In genomic region chr1:233294991-233295774, GRCh38 we compare ENCODE assay signal across 8 cellular contexts. TPM values are rescaled to one million over a fixed set of nuclear protein-coding genes. Genes with fewer than 3 reads are reported as not detected.
DNase-seq lines count a peak whose midpoint lies in the region; ATAC-seq, FAIRE-seq and TF ChIP-seq lines count a peak whose summit lies in the region.

Gene PCNX2, minus strand, starts transcription at chr1:233295725. Its CDS starts 247 bp downstream, at chr1:233295478.

- H3K4me3 Mint-ChIP-seq in activated CD4-positive, alpha-beta T cell treated with anti-CD3 and anti-CD28 coated beads, Interleukin-2, amount 10 ng/mL, durations not matched to agents 24 days and 14 days = peak within 1 kb of the TSS; percentile 97

- FAIRE-seq in A549 (lab: Jason Lieb, UNC) = no peak

- DNase-seq in A549 (ENCODE audit: low read depth in 1 of 2, low spot score in 1 of 2) = peak; percentile 62 to 88
- peak; percentile 44 for DNase-seq in NCI-H2196 treated with DMSO at 0.1 percent for 48 hours (lab: John Stamatoyannopoulos, UW; ENCODE audit: unreplicated experiment)
- peak; percentile 89 for DNase-seq in activated CD4-positive, alpha-beta T cell treated with anti-CD3 and anti-CD28 coated beads, Interleukin-2, amount 10 ng/mL, durations not matched to agents 24 days and 14 days
- DNase-seq in dermis blood vessel endothelial cell = peak; percentile 66
- peak; percentile 60 for DNase-seq in lung (ENCODE audit: low spot score)
- DNase-seq in stimulated activated CD8-positive, alpha-beta memory T cell treated with anti-CD3 and anti-CD28 coated beads, Interleukin-12 subunit alpha, Interleukin-12 subunit beta, amount 100 ng/mL, for 1 hour (ENCODE audit: low read depth) = peak; percentile 38

- H3K4me1 ChIP-seq in A549 = peaks cover 50% of the 10 kb centered on the region
- peaks cover 0 to 5% of the 10 kb centered on the region in 2 donors for H3K4me1 ChIP-seq in lung (ENCODE audit: control insufficient read depth in 2 of 2, insufficient read depth in 2 of 2, low read length in 2 of 2)

- H3K4me2 ChIP-seq in A549 = peak within 1 kb of the TSS; percentile 79

- H3K4me3 ChIP-seq in A549 = peak within 1 kb of the TSS; percentile 92
- H3K4me3 ChIP-seq in lung = peak within 1 kb of the TSS; percentile 28

- H3K9me3 ChIP-seq in A549 (no peaks in the 10 kb centered on the region), lung (ENCODE audit: control insufficient read depth in 2 of 2, insufficient read depth in 1 of 2, low read length in 1 of 2) (no peaks in the 10 kb centered on the region)

- POLR2A ChIA-PET in A549 (lab: Yijun Ruan, JAX) = no interaction called here

- H3K9me3 Mint-ChIP-seq in activated CD4-positive, alpha-beta T cell treated with anti-CD3 and anti-CD28 coated beads, Interleukin-2, amount 10 ng/mL, durations not matched to agents 24 days and 14 days = no peaks in the 10 kb centered on the region

- TF ChIP-seq RAD21 in A549 (conservative IDR thresholded peaks at IDR 0.05 in 1 of 2, IDR thresholded peaks at IDR 0.05 in 1 of 2) = no peak; a peak in 1 of 5 replicates

- CTCF ChIA-PET in A549 (lab: Yijun Ruan, JAX) = interaction anchor here (0.6 to 1.8 kb wide), 3 partner anchors 18 to 781 kb away, joined by 3 to 4 read pairs (median 3); no protein-coding TSS in a partner anchor

- peaks cover 33% of the 10 kb centered on the region for H3K4me1 Mint-ChIP-seq in activated CD4-positive, alpha-beta T cell treated with anti-CD3 and anti-CD28 coated beads, Interleukin-2, amount 10 ng/mL, durations not matched to agents 24 days and 14 days

- TF ChIP-seq CTCF in A549 (IDR thresholded peaks at IDR 0.05) (no peak), lung (IDR thresholded peaks at IDR 0.05; ENCODE audit: control extremely low read depth, extremely low read depth) (no peak)

- 2% methylated on average over 28 of the region's 57 CpGs for WGBS in A549 (ENCODE audit: missing lambda C conversion rate)
- WGBS in lung, 2 donors = 3% methylated on average over 21 to 57 of the region's 57 CpGs

- peak; percentile 72 for TF ChIP-seq POLR2A in A549 (IDR thresholded peaks at IDR 0.05; ENCODE audit: low read length)

- H3K27ac Mint-ChIP-seq in activated CD4-positive, alpha-beta T cell treated with anti-CD3 and anti-CD28 coated beads, Interleukin-2, amount 10 ng/mL, durations not matched to agents 24 days and 14 days = peak within 1 kb of the TSS; percentile 90

- H3K27me3 ChIP-seq in lung (ENCODE audit: control insufficient read depth, insufficient read depth) = no peaks in the 10 kb centered on the region

- ATAC-seq in A549 (peak; percentile 90 to 91), GM18861 (IDR thresholded peaks at IDR 0.05; ENCODE audit: unreplicated experiment) (peak; percentile 78), HG03066 (IDR thresholded peaks at IDR 0.05; ENCODE audit: low read depth, unreplicated experiment) (peak; percentile 77), lung (ENCODE audit: insufficient read depth, low FRiP score) (peak; percentile 76)

- no peaks in the 10 kb centered on the region for H3K36me3 ChIP-seq in lung (ENCODE audit: control insufficient read depth in 2 of 2, insufficient read depth in 2 of 2, low read length in 2 of 2)

- intact Hi-C loops in activated CD4-positive, alpha-beta T cell treated with anti-CD3 and anti-CD28 coated beads, Interleukin-2, amount 10 ng/mL, durations not matched to agents 24 days and 14 days (cut with micrococcal nuclease) = loop anchor here (1.0 to 10.0 kb wide), 4 partner anchors 13 to 344 kb away; partner anchors contain the start of gene MAP3K21

- H3K27me3 Mint-ChIP-seq in activated CD4-positive, alpha-beta T cell treated with anti-CD3 and anti-CD28 coated beads, Interleukin-2, amount 10 ng/mL, durations not matched to agents 24 days and 14 days = no peaks in the 10 kb centered on the region

- peaks cover 12% of the 10 kb centered on the region for H3K36me3 Mint-ChIP-seq in activated CD4-positive, alpha-beta T cell treated with anti-CD3 and anti-CD28 coated beads, Interleukin-2, amount 10 ng/mL, durations not matched to agents 24 days and 14 days (ENCODE audit: low read depth)

- no peak for TF ChIP-seq EP300 in A549 (IDR thresholded peaks at IDR 0.05)

- H3K27ac ChIP-seq in A549 = peak within 1 kb of the TSS; percentile 88 to 99
- peak within 1 kb of the TSS in 1 of 2 donors; percentile 64 for H3K27ac ChIP-seq in lung (ENCODE audit: low read depth in 1 of 2, low read length in 1 of 2)

TF ChIP-seq in A549, 52 proteins besides CTCF, POLR2A, EP300 and RAD21:
- no peak for TF ChIP-seq ZNF302 (CRISPR knock-in tag; IDR thresholded peaks at IDR 0.05)
- TF ChIP-seq BCL3 (IDR thresholded peaks at IDR 0.05) = peak; percentile 66; the same call in 1 of the 3 replicates
- no peak for TF ChIP-seq FOSL2 (IDR thresholded peaks at IDR 0.05)
- TF ChIP-seq FOSL2 (CRISPR knock-in tag; IDR thresholded peaks at IDR 0.05) = peak; percentile 79
- no peak for TF ChIP-seq HOXA7 (CRISPR knock-in tag; IDR thresholded peaks at IDR 0.05)
- no peak for TF ChIP-seq HEYL (CRISPR knock-in tag; IDR thresholded peaks at IDR 0.05)
- TF ChIP-seq JUN (IDR thresholded peaks at IDR 0.05) = peak in 1 of 2 experiments; percentile 77; a peak in 3 of 5 replicates
- no peak for TF ChIP-seq KDM1A (IDR thresholded peaks at IDR 0.05; ENCODE audit: low read depth)
- no peak for TF ChIP-seq RNF2 (IDR thresholded peaks at IDR 0.05; ENCODE audit: borderline replicate concordance, low read depth)
- no peak for TF ChIP-seq JUNB (IDR thresholded peaks at IDR 0.05)
- TF ChIP-seq, protein P1, sequence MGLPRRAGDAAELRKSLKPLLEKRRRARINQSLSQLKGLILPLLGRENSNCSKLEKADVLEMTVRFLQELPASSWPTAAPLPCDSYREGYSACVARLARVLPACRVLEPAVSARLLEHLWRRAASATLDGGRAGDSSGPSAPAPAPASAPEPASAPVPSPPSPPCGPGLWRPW (IDR thresholded peaks at IDR 0.05) = no peak
- TF ChIP-seq CBX2 (IDR thresholded peaks at IDR 0.05; ENCODE audit: borderline replicate concordance, low read depth) = no peak
- peak; percentile 25; the same call in 1 of the 2 replicates for TF ChIP-seq KDM5A (IDR thresholded peaks at IDR 0.05)
- TF ChIP-seq, protein P2, sequence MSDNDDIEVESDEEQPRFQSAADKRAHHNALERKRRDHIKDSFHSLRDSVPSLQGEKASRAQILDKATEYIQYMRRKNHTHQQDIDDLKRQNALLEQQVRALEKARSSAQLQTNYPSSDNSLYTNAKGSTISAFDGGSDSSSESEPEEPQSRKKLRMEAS (IDR thresholded peaks at IDR 0.05) = peak; percentile 29

RNA-seq across cellular contexts. Expression of gene PCNX2, which starts in this region (rescaled TPM):
- polyA plus RNA-seq in A549 (2011; rRNA removed) (27.2 and 31.5 TPM in 2 replicates), A549 (2017; fragmentation: RNase III; extraction: RNeasy Plus Mini Kit Qiagen cat#74134 plus additional on column Dnase treatment) (8.7 to 9.0 TPM (median 8.8 TPM) in 3 replicates), lung (1 to 10 TPM; 2.0 to 2.5 TPM)
- polyA plus RNA-seq in A549 (2012; cell fraction: cytosol; rRNA removed) = 11.3 and 13.9 TPM in 2 replicates
- polyA plus RNA-seq in A549 (2012; cell fraction: nucleus; rRNA removed) = 33.4 and 41.8 TPM in 2 replicates
- 207 and 209 TPM in 2 replicates for polyA minus RNA-seq in A549 (2011; rRNA and poly(A)+ RNA removed)
- 25.0 and 29.5 TPM in 2 replicates for total RNA-seq in activated CD4-positive, alpha-beta T cell treated with anti-CD3 and anti-CD28 coated beads, Interleukin-2, amount 10 ng/mL, durations not matched to agents 24 days and 14 days
- total RNA-seq in dermis blood vessel endothelial cell (0.51 and 0.60 TPM in 2 replicates), lung (10 to 100 TPM; 10.3 to 15.1 TPM)

Comparison
In these comparisons a context has a peak if more than half of its experiments do, and no peak if none do; other contexts are left out.
1. Peak in DNase-seq in dermis blood vessel endothelial cell; RNA of the gene not detected or under 1 TPM.
2. DNase-seq: peak in every context shown above with its lines; median percentile 89 in activated CD4-positive, alpha-beta T cell treated with anti-CD3 and anti-CD28 coated beads, Interleukin-2, amount 10 ng/mL, durations not matched to agents 24 days and 14 days; 75 in A549; 66 in dermis blood vessel endothelial cell; 60 in lung; 44 in NCI-H2196 treated with DMSO at 0.1 percent for 48 hours; 38 in stimulated activated CD8-positive, alpha-beta memory T cell treated with anti-CD3 and anti-CD28 coated beads, Interleukin-12 subunit alpha, Interleukin-12 subunit beta, amount 100 ng/mL, for 1 hour.